In the genomic region with DNA sequence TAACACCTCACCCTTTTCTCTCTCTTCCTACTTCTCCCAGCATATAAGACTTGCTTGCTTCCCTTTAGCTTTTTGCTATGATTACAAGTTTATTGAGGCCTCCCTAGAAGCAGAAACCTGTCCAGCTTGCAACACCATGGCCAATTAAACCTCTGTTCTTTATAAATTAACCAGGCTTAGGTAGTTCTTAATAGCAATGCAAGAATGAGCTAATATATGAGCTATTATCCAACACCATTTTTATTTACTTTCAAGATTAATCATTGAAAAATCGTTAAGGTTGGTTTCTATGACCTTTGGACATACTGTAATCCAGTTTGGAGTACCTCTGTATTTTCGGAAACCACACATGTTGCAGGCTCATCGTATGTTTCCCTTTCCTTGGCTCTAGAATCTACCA, we compare ENCODE assay signal across 12 cellular contexts.
A peak's percentile ranks its signal among the peaks of the same experiment; 100 is the strongest.
DNase-seq lines count a peak whose midpoint lies in the region; ATAC-seq and TF ChIP-seq lines count a peak whose summit lies in the region.
"Had no signal": no experiment of that assay in that cellular context is flagged by ENCODE, and none has a peak within 500 bp of the region (broad histone marks: within the 10 kb centered on the region; RNA-seq: fewer than 3 reads in every experiment).

No MANE protein-coding gene starts in this region.

- DNase-seq in DMS53 (lab: John Stamatoyannopoulos, UW) (peak; percentile 11), DMS53 treated with DMSO at 0.1 percent for 48 hours (lab: John Stamatoyannopoulos, UW; ENCODE audit: unreplicated experiment) (no peak), epithelial cell of proximal tubule (ENCODE audit: low read depth) (peak; percentile 81), kidney tubule cell (ENCODE audit: low spot score) (peak; percentile 74), renal cortical epithelial cell (ENCODE audit: low read depth) (peak; percentile 97), NCI-H2107 treated with DMSO at 0.1 percent for 48 hours (lab: John Stamatoyannopoulos, UW; ENCODE audit: unreplicated experiment) (no peak), omental fat pad (ENCODE audit: low spot score) (no peak), AG08396 (ENCODE audit: low spot score) (no peak)
- DNase-seq: CD4-positive, CD25-positive, alpha-beta regulatory T cell; GOT3; H9 had no signal

- no peak for ATAC-seq in omental fat pad (ENCODE audit: low FRiP score)

- no peak overlapping the region for H3K4me3 ChIP-seq in epithelial cell of proximal tubule (ENCODE audit: low read depth, low read length)
- H3K4me3 ChIP-seq: BLaER1 treated with 17β-estradiol and CSF1 and Interleukin-3, amounts not matched to agents 10 nM and 100 nM had no signal

- TF ChIP-seq CTCF in epithelial cell of proximal tubule (conservative IDR thresholded peaks at IDR 0.05; ENCODE audit: low read depth, low read length) (no peak), omental fat pad (IDR thresholded peaks at IDR 0.05) (no peak)

Comparison
In these comparisons a context has a peak if more than half of its experiments do, and no peak if none do; other contexts are left out.
1. DNase-seq: peak in DMS53 (single experiment), epithelial cell of proximal tubule (single experiment), kidney tubule cell (single experiment) and renal cortical epithelial cell (single experiment); none in DMS53 treated with DMSO at 0.1 percent for 48 hours (single experiment), NCI-H2107 treated with DMSO at 0.1 percent for 48 hours (single experiment), omental fat pad (single experiment) and AG08396 (single experiment).